10 cellular contexts compared by ENCODE assay signal in genomic region chr22:30357650-30358215, GRCh38. TPM values are rescaled to one million over a fixed set of nuclear protein-coding genes. Genes with fewer than 3 reads are reported as not detected.
DNase-seq lines count a peak whose midpoint lies in the region; ATAC-seq and TF ChIP-seq lines count a peak whose summit lies in the region.
"Had no signal": no experiment of that assay in that cellular context is flagged by ENCODE, and none has a peak within 500 bp of the region (broad histone marks: within the 10 kb centered on the region; RNA-seq: fewer than 3 reads in every experiment).

No MANE protein-coding gene starts in this region.

- intact Hi-C loops in activated CD4-positive, alpha-beta T cell treated with anti-CD3 and anti-CD28 coated beads, Interleukin-2, amount 10 ng/mL, durations not matched to agents 24 days and 14 days (cut with micrococcal nuclease) = loop anchor here (2.0 kb wide), 1 partner anchor 29 kb away; the partner anchor contains the start of gene RNF215
- intact Hi-C loops in activated B cell treated with CpG ODN at 0.5 μM for 24 hours (cut with micrococcal nuclease) = loop anchor here (1.0 to 5.0 kb wide), 2 partner anchors 30 to 1135 kb away; partner anchors contain the start of gene RNF215

- no peak for ATAC-seq in activated B cell treated with CpG ODN at 0.5 μM for 24 hours (ENCODE audit: low read depth)
- no peak for ATAC-seq in stimulated activated memory B cell treated with anti-CD40 and anti-IgM and Interleukin-4, amounts not matched to agents 10 μg/mL and 1 μg/mL and 100 μg/mL, for 72 hours
- ATAC-seq in left lobe of liver = no peak

- peaks cover 24% of the 10 kb centered on the region for H3K36me3 Mint-ChIP-seq in activated CD4-positive, alpha-beta T cell treated with anti-CD3 and anti-CD28 coated beads, Interleukin-2, amount 10 ng/mL, durations not matched to agents 24 days and 14 days (ENCODE audit: low read depth)
- peaks cover 26% of the 10 kb centered on the region for H3K36me3 Mint-ChIP-seq in activated B cell treated with CpG ODN at 0.5 μM for 24 hours (ENCODE audit: low read depth)
- H3K36me3 Mint-ChIP-seq in stimulated activated memory B cell treated with anti-CD40 and anti-IgM and Interleukin-4, amounts not matched to agents 10 μg/mL and 1 μg/mL and 100 μg/mL, for 72 hours = peaks cover 11% of the 10 kb centered on the region

- H3K4me3 ChIP-seq in fibroblast of the aortic adventitia (ENCODE audit: low read depth, low read length) = peak overlapping the region; percentile 90

- H3K27ac Mint-ChIP-seq in activated CD4-positive, alpha-beta T cell treated with anti-CD3 and anti-CD28 coated beads, Interleukin-2, amount 10 ng/mL, durations not matched to agents 24 days and 14 days = peak overlapping the region; percentile 2
- peak overlapping the region; percentile 24 for H3K27ac Mint-ChIP-seq in activated B cell treated with CpG ODN at 0.5 μM for 24 hours
- peak overlapping the region; percentile 90 for H3K27ac Mint-ChIP-seq in stimulated activated memory B cell treated with anti-CD40 and anti-IgM and Interleukin-4, amounts not matched to agents 10 μg/mL and 1 μg/mL and 100 μg/mL, for 72 hours

- H3K9me3 Mint-ChIP-seq in activated CD4-positive, alpha-beta T cell treated with anti-CD3 and anti-CD28 coated beads, Interleukin-2, amount 10 ng/mL, durations not matched to agents 24 days and 14 days = no peaks in the 10 kb centered on the region
- no peaks in the 10 kb centered on the region for H3K9me3 Mint-ChIP-seq in activated B cell treated with CpG ODN at 0.5 μM for 24 hours
- H3K9me3 Mint-ChIP-seq in stimulated activated memory B cell treated with anti-CD40 and anti-IgM and Interleukin-4, amounts not matched to agents 10 μg/mL and 1 μg/mL and 100 μg/mL, for 72 hours = no peaks in the 10 kb centered on the region

- H3K27me3 Mint-ChIP-seq in activated CD4-positive, alpha-beta T cell treated with anti-CD3 and anti-CD28 coated beads, Interleukin-2, amount 10 ng/mL, durations not matched to agents 24 days and 14 days = peaks cover 2% of the 10 kb centered on the region
- no peaks in the 10 kb centered on the region for H3K27me3 Mint-ChIP-seq in activated B cell treated with CpG ODN at 0.5 μM for 24 hours
- H3K27me3 Mint-ChIP-seq in stimulated activated memory B cell treated with anti-CD40 and anti-IgM and Interleukin-4, amounts not matched to agents 10 μg/mL and 1 μg/mL and 100 μg/mL, for 72 hours = no peaks in the 10 kb centered on the region

- no peak for TF ChIP-seq CTCF in activated B cell treated with CpG ODN at 0.5 μM for 24 hours (IDR thresholded peaks at IDR 0.05)
- no peak for TF ChIP-seq CTCF in fibroblast of the aortic adventitia (IDR thresholded peaks at IDR 0.05; ENCODE audit: insufficient read depth, low read length)

- H3K4me1 Mint-ChIP-seq in activated CD4-positive, alpha-beta T cell treated with anti-CD3 and anti-CD28 coated beads, Interleukin-2, amount 10 ng/mL, durations not matched to agents 24 days and 14 days = peaks cover 29% of the 10 kb centered on the region
- H3K4me1 Mint-ChIP-seq in activated B cell treated with CpG ODN at 0.5 μM for 24 hours = peaks cover 41% of the 10 kb centered on the region
- H3K4me1 Mint-ChIP-seq in stimulated activated memory B cell treated with anti-CD40 and anti-IgM and Interleukin-4, amounts not matched to agents 10 μg/mL and 1 μg/mL and 100 μg/mL, for 72 hours = peaks cover 45% of the 10 kb centered on the region

- H3K4me3 Mint-ChIP-seq in activated CD4-positive, alpha-beta T cell treated with anti-CD3 and anti-CD28 coated beads, Interleukin-2, amount 10 ng/mL, durations not matched to agents 24 days and 14 days = peak overlapping the region; percentile 95
- H3K4me3 Mint-ChIP-seq in activated B cell treated with CpG ODN at 0.5 μM for 24 hours = peak overlapping the region; percentile 92
- H3K4me3 Mint-ChIP-seq in stimulated activated memory B cell treated with anti-CD40 and anti-IgM and Interleukin-4, amounts not matched to agents 10 μg/mL and 1 μg/mL and 100 μg/mL, for 72 hours = peak overlapping the region; percentile 95

- POLR2A ChIA-PET in activated B cell treated with CpG ODN at 0.5 μM for 24 hours (lab: Charles Lee) = interaction anchor here (1.0 to 2.7 kb wide), 8 partner anchors 31 to 234 kb away, joined by 5 to 68 read pairs (median 19); partner anchors contain the start of genes CASTOR1, MTFP1, OSM and PES1

- CTCF ChIA-PET in activated B cell treated with CpG ODN at 0.5 μM for 24 hours (lab: Charles Lee) = interaction anchor here (0.8 to 2.1 kb wide), 3 partner anchors 30 to 69 kb away, joined by 4 to 34 read pairs (median 5); partner anchors contain the start of genes CASTOR1 and RNF215

- no peak for DNase-seq in activated CD4-positive, alpha-beta T cell treated with anti-CD3 and anti-CD28 coated beads, Interleukin-2, amount 10 ng/mL, durations not matched to agents 24 days and 14 days
- DNase-seq in activated CD4-positive, alpha-beta T cell treated with anti-CD3 and anti-CD28 coated beads, Interleukin-2, amount 50 U/mL, for 1 hour = no peak
- DNase-seq in activated B cell treated with CpG ODN at 0.5 μM for 24 hours (no peak), fibroblast of the aortic adventitia (ENCODE audit: low read depth) (no peak), left lobe of liver (ENCODE audit: low spot score) (no peak), NCI-H1417 treated with DMSO at 0.1 percent for 48 hours (lab: John Stamatoyannopoulos, UW) (no peak), H4 (ENCODE audit: low spot score) (no peak)
- DNase-seq: NCI-H2081 treated with DMSO at 0.1 percent for 48 hours; stimulated activated CD8-positive, alpha-beta memory T cell treated with anti-CD3 and anti-CD28 coated beads, Interleukin-4, amount 100 ng/mL, for 48 hours had no signal

RNA-seq across cellular contexts. Expression of gene CCDC157, which starts 0.9 kb away (rescaled TPM):
- 2.9 and 3.2 TPM in 2 replicates for total RNA-seq in activated CD4-positive, alpha-beta T cell treated with anti-CD3 and anti-CD28 coated beads, Interleukin-2, amount 10 ng/mL, durations not matched to agents 24 days and 14 days
- total RNA-seq in activated B cell treated with CpG ODN at 0.5 μM for 24 hours (1.8 and 2.9 TPM in 2 replicates), fibroblast of the aortic adventitia (ENCODE audit: low replicate concordance) (1.2 and 2.6 TPM in 2 replicates), left lobe of liver (0.78 TPM)
- total RNA-seq in H4 (2014; rRNA removed; shearing (Covaris generic)) = 0.70 and 1.4 TPM in 2 replicates

RNA-seq across cellular contexts. Expression of gene SF3A1, which starts 1.0 kb away (rescaled TPM):
- 314 and 319 TPM in 2 replicates for total RNA-seq in activated CD4-positive, alpha-beta T cell treated with anti-CD3 and anti-CD28 coated beads, Interleukin-2, amount 10 ng/mL, durations not matched to agents 24 days and 14 days
- total RNA-seq in activated B cell treated with CpG ODN at 0.5 μM for 24 hours (263 and 269 TPM in 2 replicates), fibroblast of the aortic adventitia (ENCODE audit: low replicate concordance) (40.8 and 43.7 TPM in 2 replicates), left lobe of liver (73.3 TPM)
- 14.5 and 45.6 TPM in 2 replicates for total RNA-seq in H4 (2014; rRNA removed; shearing (Covaris generic))

RNA-seq across cellular contexts. Expression of gene RNF215, which starts 29.5 kb away (rescaled TPM):
- 10.4 and 15.2 TPM in 2 replicates for total RNA-seq in activated CD4-positive, alpha-beta T cell treated with anti-CD3 and anti-CD28 coated beads, Interleukin-2, amount 10 ng/mL, durations not matched to agents 24 days and 14 days
- total RNA-seq in activated B cell treated with CpG ODN at 0.5 μM for 24 hours (8.6 and 8.8 TPM in 2 replicates), fibroblast of the aortic adventitia (ENCODE audit: low replicate concordance) (9.1 and 13.0 TPM in 2 replicates), left lobe of liver (8.7 TPM)
- 5.1 and 6.4 TPM in 2 replicates for total RNA-seq in H4 (2014; rRNA removed; shearing (Covaris generic))

RNA-seq across cellular contexts. Expression of gene TBC1D10A, which starts 31.0 kb away (rescaled TPM):
- 18.9 and 19.3 TPM in 2 replicates for total RNA-seq in activated CD4-positive, alpha-beta T cell treated with anti-CD3 and anti-CD28 coated beads, Interleukin-2, amount 10 ng/mL, durations not matched to agents 24 days and 14 days
- total RNA-seq in activated B cell treated with CpG ODN at 0.5 μM for 24 hours (20.1 and 20.4 TPM in 2 replicates), fibroblast of the aortic adventitia (ENCODE audit: low replicate concordance) (12.9 and 24.1 TPM in 2 replicates), left lobe of liver (19.7 TPM)
- total RNA-seq in H4 (2014; rRNA removed; shearing (Covaris generic)) = 7.5 and 8.4 TPM in 2 replicates

RNA-seq across cellular contexts. Expression of gene SEC14L2, which starts 39.1 kb away (rescaled TPM):
- total RNA-seq in activated CD4-positive, alpha-beta T cell treated with anti-CD3 and anti-CD28 coated beads, Interleukin-2, amount 10 ng/mL, durations not matched to agents 24 days and 14 days = 25.1 and 26.7 TPM in 2 replicates
- total RNA-seq in activated B cell treated with CpG ODN at 0.5 μM for 24 hours (0.40 and 0.42 TPM in 2 replicates), fibroblast of the aortic adventitia (ENCODE audit: low replicate concordance) (5.8 and 14.8 TPM in 2 replicates), left lobe of liver (252 TPM)
- 2.4 and 7.8 TPM in 2 replicates for total RNA-seq in H4 (2014; rRNA removed; shearing (Covaris generic))

Comparison
In these comparisons a context has a peak if more than half of its experiments do, and no peak if none do; other contexts are left out.
1. H3K27ac Mint-ChIP-seq: peak in every context shown above with its lines; median percentile 90 in stimulated activated memory B cell treated with anti-CD40 and anti-IgM and Interleukin-4, amounts not matched to agents 10 μg/mL and 1 μg/mL and 100 μg/mL, for 72 hours; 24 in activated B cell treated with CpG ODN at 0.5 μM for 24 hours; 2 in activated CD4-positive, alpha-beta T cell treated with anti-CD3 and anti-CD28 coated beads, Interleukin-2, amount 10 ng/mL, durations not matched to agents 24 days and 14 days.